ENCODE assay signal across 18 cellular contexts in genomic region chr15:21260966-21261395, GRCh38.
DNase-seq lines count a peak whose midpoint lies in the region; ATAC-seq and TF ChIP-seq lines count a peak whose summit lies in the region.
"Had no signal": no experiment of that assay in that cellular context is flagged by ENCODE, and none has a peak within 500 bp of the region (broad histone marks: within the 10 kb centered on the region; RNA-seq: fewer than 3 reads in every experiment).

No MANE protein-coding gene starts in this region.

- no peaks in the 10 kb centered on the region for H3K27me3 ChIP-seq in lower lobe of right lung (ENCODE audit: low read depth)
- no peaks in the 10 kb centered on the region for H3K27me3 ChIP-seq in testis

- DNase-seq in activated effector memory CD4-positive, alpha-beta T cell treated with anti-CD3 and anti-CD28 coated beads, Interleukin-2, amount 50 U/mL, for 16 hours = peak; percentile 63
- no peak for DNase-seq in activated effector memory CD4-positive, alpha-beta T cell treated with Interleukin-2 at 50 U/mL for 16 hours
- DNase-seq in cerebellar cortex (ENCODE audit: low spot score) (peak; percentile 0), lower lobe of right lung (peak; percentile 53), testis (peak; percentile 26), foreskin melanocyte (no peak), NCI-H1694 (lab: John Stamatoyannopoulos, UW) (no peak)
- DNase-seq: 8988T; activated CD4-positive, alpha-beta T cell treated with anti-CD3 and anti-CD28 coated beads, Interleukin-2, amount 50 U/mL, for 4 hours; activated naive CD4-positive, alpha-beta T cell treated with anti-CD3 and anti-CD28 coated beads for 36 hours; foreskin fibroblast; HFFc6; NCI-H1694 treated with DMSO at 0.1 percent for 48 hours; NCI-H2227 treated with DMSO at 0.1 percent for 48 hours; stimulated activated CD4-positive, alpha-beta T cell treated with anti-CD3 and anti-CD28 coated beads, Interleukin-2, amount 100 ng/mL, for 48 hours had no signal

- no peaks in the 10 kb centered on the region for H3K36me3 ChIP-seq in lower lobe of right lung
- no peaks in the 10 kb centered on the region for H3K36me3 ChIP-seq in testis (ENCODE audit: low read depth, missing control alignments)

- no peak for TF ChIP-seq POLR2A in testis (IDR thresholded peaks at IDR 0.05)

- H3K4me3 ChIP-seq in lower lobe of right lung (no peak overlapping the region), testis (peak overlapping the region; percentile 39 to 53)
- H3K4me3 ChIP-seq: GM12878 had no signal

- no peaks in the 10 kb centered on the region for H3K9me3 ChIP-seq in lower lobe of right lung
- H3K9me3 ChIP-seq in testis = no peaks in the 10 kb centered on the region

- no peak for ATAC-seq in lower lobe of right lung
- ATAC-seq in GM21367 (IDR thresholded peaks at IDR 0.05; ENCODE audit: unreplicated experiment) = no peak
- ATAC-seq: GM12878, left colon had no signal

- TF ChIP-seq CTCF in lower lobe of right lung (IDR thresholded peaks at IDR 0.05) = no peak
- TF ChIP-seq CTCF in testis (IDR thresholded peaks at IDR 0.05) = no peak

- H3K4me1 ChIP-seq in lower lobe of right lung (no peaks in the 10 kb centered on the region), testis (no peaks in the 10 kb centered on the region)

- 73 to 76% methylated on average over 15 of the region's 15 CpGs for WGBS in testis, 2 donors

- no peak overlapping the region for H3K27ac ChIP-seq in lower lobe of right lung
- H3K27ac ChIP-seq in testis = no peak overlapping the region

- intact Hi-C loops in lower lobe of right lung (cut with DNase I) (no loop called here), testis (cut with DNase I; ENCODE audit: low total_unique reads) (no loop called here)

Comparison
In these comparisons a context has a peak if more than half of its experiments do, and no peak if none do; other contexts are left out.
1. DNase-seq: peak in activated effector memory CD4-positive, alpha-beta T cell treated with anti-CD3 and anti-CD28 coated beads, Interleukin-2, amount 50 U/mL, for 16 hours (single experiment), cerebellar cortex (single experiment), lower lobe of right lung (single experiment) and testis (single experiment); none in activated effector memory CD4-positive, alpha-beta T cell treated with Interleukin-2 at 50 U/mL for 16 hours (single experiment), foreskin melanocyte (single experiment) and NCI-H1694 (single experiment).